Comparison of ENCODE assay signal across 8 cellular contexts in genomic region chr7:111232249-111233084, GRCh38.
A peak's percentile ranks its signal among the peaks of the same experiment; 100 is the strongest.
DNase-seq lines count a peak whose midpoint lies in the region; ATAC-seq and TF ChIP-seq lines count a peak whose summit lies in the region.

No MANE protein-coding gene starts in this region.

- intact Hi-C loops in natural killer cell (cut with micrococcal nuclease): no loop called here
- intact Hi-C loops in mucosa of descending colon (cut with DNase I, micrococcal nuclease): no loop called here
- intact Hi-C loops in heart left ventricle (cut with DNase I): no loop called here

- 76 to 79% (median 77%) methylated on average over 3 of the region's 3 CpGs for WGBS in heart left ventricle, 4 donors

- H3K4me1 ChIP-seq in mucosa of descending colon (ENCODE audit: low read depth) (no peaks in the 10 kb centered on the region), heart left ventricle (peaks cover 0 to 10% (median 0%) of the 10 kb centered on the region in 12 donors)

- peaks cover 12% of the 10 kb centered on the region for H3K36me3 Mint-ChIP-seq in natural killer cell treated with Interleukin-12 subunit alpha and Interleukin-12 subunit beta and Interleukin-15 and Interleukin-18, amount 100 ng/mL, for 72 hours
- no peaks in the 10 kb centered on the region for H3K36me3 Mint-ChIP-seq in natural killer cell
- peaks cover 12% of the 10 kb centered on the region for H3K36me3 Mint-ChIP-seq in activated naive CD8-positive, alpha-beta T cell treated with anti-CD3 and anti-CD28 coated beads, Interleukin-2, amount 50 U/mL, for 24 hours (ENCODE audit: low read depth)

- H3K4me1 Mint-ChIP-seq in natural killer cell treated with Interleukin-12 subunit alpha and Interleukin-12 subunit beta and Interleukin-15 and Interleukin-18, amount 100 ng/mL, for 72 hours (ENCODE audit: low read depth in 2 of 2): peaks cover 5 to 8% of the 10 kb centered on the region in 2 donors
- no peaks in the 10 kb centered on the region for H3K4me1 Mint-ChIP-seq in natural killer cell
- H3K4me1 Mint-ChIP-seq in activated naive CD8-positive, alpha-beta T cell treated with anti-CD3 and anti-CD28 coated beads, Interleukin-2, amount 50 U/mL, for 24 hours: peaks cover 9% of the 10 kb centered on the region

- peak in 1 of 2 donors; percentile 57 for ATAC-seq in natural killer cell treated with Interleukin-12 subunit alpha and Interleukin-12 subunit beta and Interleukin-15 and Interleukin-18, amount 100 ng/mL, for 72 hours
- ATAC-seq in natural killer cell: no peak
- peak; percentile 97 for ATAC-seq in HG03175 (IDR thresholded peaks at IDR 0.05; ENCODE audit: unreplicated experiment)
- peak; percentile 79 for ATAC-seq in activated naive CD8-positive, alpha-beta T cell treated with anti-CD3 and anti-CD28 coated beads, Interleukin-2, amount 50 U/mL, for 24 hours
- no peak for ATAC-seq in mucosa of descending colon
- no peak for ATAC-seq in heart left ventricle

- TF ChIP-seq POLR2A in heart left ventricle (IDR thresholded peaks at IDR 0.05): no peak

- H3K4me3 Mint-ChIP-seq in natural killer cell treated with Interleukin-12 subunit alpha and Interleukin-12 subunit beta and Interleukin-15 and Interleukin-18, amount 100 ng/mL, for 72 hours: peak overlapping the region; percentile 55
- no peak overlapping the region for H3K4me3 Mint-ChIP-seq in natural killer cell
- no peak overlapping the region for H3K4me3 Mint-ChIP-seq in activated naive CD8-positive, alpha-beta T cell treated with anti-CD3 and anti-CD28 coated beads, Interleukin-2, amount 50 U/mL, for 24 hours

- no peak overlapping the region for H3K27ac ChIP-seq in heart left ventricle

- H3K27me3 ChIP-seq in heart left ventricle: no peaks in the 10 kb centered on the region

- TF ChIP-seq CTCF in natural killer cell (IDR thresholded peaks at IDR 0.05) (no peak), mucosa of descending colon (IDR thresholded peaks at IDR 0.05) (no peak), heart left ventricle (IDR thresholded peaks at IDR 0.05) (no peak)

- H3K4me3 ChIP-seq in mucosa of descending colon (no peak overlapping the region), heart left ventricle (no peak overlapping the region)

- H3K36me3 ChIP-seq in mucosa of descending colon (ENCODE audit: low read depth): no peaks in the 10 kb centered on the region
- no peaks in the 10 kb centered on the region for H3K36me3 ChIP-seq in heart left ventricle

- DNase-seq in natural killer cell treated with Interleukin-12 subunit alpha and Interleukin-12 subunit beta and Interleukin-15 and Interleukin-18, amount 100 ng/mL, for 72 hours (ENCODE audit: low spot score): no peak
- no peak for DNase-seq in natural killer cell
- DNase-seq in activated naive CD8-positive, alpha-beta T cell treated with anti-CD3 and anti-CD28 coated beads, Interleukin-2, amount 50 U/mL, for 24 hours: no peak
- DNase-seq in SHP77 treated with DMSO at 0.1 percent for 48 hours (lab: John Stamatoyannopoulos, UW): no peak
- no peak for DNase-seq in mucosa of descending colon
- DNase-seq in heart left ventricle: no peak
- DNase-seq in NCI-H1417 (lab: John Stamatoyannopoulos, UW): no peak

- no peaks in the 10 kb centered on the region for H3K9me3 ChIP-seq in mucosa of descending colon
- H3K9me3 ChIP-seq in heart left ventricle: no peaks in the 10 kb centered on the region

- H3K9me3 Mint-ChIP-seq in natural killer cell treated with Interleukin-12 subunit alpha and Interleukin-12 subunit beta and Interleukin-15 and Interleukin-18, amount 100 ng/mL, for 72 hours: peaks cover 10% of the 10 kb centered on the region
- peaks cover 3 to 11% of the 10 kb centered on the region in 2 donors for H3K9me3 Mint-ChIP-seq in natural killer cell
- peaks cover 13% of the 10 kb centered on the region for H3K9me3 Mint-ChIP-seq in activated naive CD8-positive, alpha-beta T cell treated with anti-CD3 and anti-CD28 coated beads, Interleukin-2, amount 50 U/mL, for 24 hours

- no peaks in the 10 kb centered on the region for H3K27me3 Mint-ChIP-seq in natural killer cell treated with Interleukin-12 subunit alpha and Interleukin-12 subunit beta and Interleukin-15 and Interleukin-18, amount 100 ng/mL, for 72 hours
- H3K27me3 Mint-ChIP-seq in natural killer cell (ENCODE audit: low read depth in 2 of 2): no peaks in the 10 kb centered on the region
- no peaks in the 10 kb centered on the region for H3K27me3 Mint-ChIP-seq in activated naive CD8-positive, alpha-beta T cell treated with anti-CD3 and anti-CD28 coated beads, Interleukin-2, amount 50 U/mL, for 24 hours

- peak overlapping the region in 1 of 2 donors; percentile 39 for H3K27ac Mint-ChIP-seq in natural killer cell treated with Interleukin-12 subunit alpha and Interleukin-12 subunit beta and Interleukin-15 and Interleukin-18, amount 100 ng/mL, for 72 hours
- no peak overlapping the region for H3K27ac Mint-ChIP-seq in natural killer cell
- no peak overlapping the region for H3K27ac Mint-ChIP-seq in activated naive CD8-positive, alpha-beta T cell treated with anti-CD3 and anti-CD28 coated beads, Interleukin-2, amount 50 U/mL, for 24 hours

Comparison
In these comparisons a context has a peak if more than half of its experiments do, and no peak if none do; other contexts are left out.
1. ATAC-seq: peak in HG03175 (single experiment) and activated naive CD8-positive, alpha-beta T cell treated with anti-CD3 and anti-CD28 coated beads, Interleukin-2, amount 50 U/mL, for 24 hours (single experiment); none in natural killer cell (0 of 3), mucosa of descending colon (single experiment) and heart left ventricle (0 of 4).